Comparison of ENCODE assay signal across 18 cellular contexts in genomic region chr20:62060631-62061541, GRCh38. TPM values are rescaled to one million over a fixed set of nuclear protein-coding genes. Genes with fewer than 3 reads are reported as not detected.
A peak's percentile ranks its signal among the peaks of the same experiment; 100 is the strongest.
DNase-seq lines count a peak whose midpoint lies in the region; ATAC-seq and TF ChIP-seq lines count a peak whose summit lies in the region.
"Had no signal": no experiment of that assay in that cellular context is flagged by ENCODE, and none has a peak within 500 bp of the region (broad histone marks: within the 10 kb centered on the region; RNA-seq: fewer than 3 reads in every experiment).

No MANE protein-coding gene starts in this region.

- peaks cover 68% of the 10 kb centered on the region for H3K4me1 Mint-ChIP-seq in CD8-positive, alpha-beta T cell (ENCODE audit: low read depth)
- H3K4me1 Mint-ChIP-seq in H9 (peaks cover 17 to 27% of the 10 kb centered on the region in 2 experiments), WTC11 (peaks cover 36% of the 10 kb centered on the region)

- no peak overlapping the region for H3K27ac ChIP-seq in CD8-positive, alpha-beta T cell (ENCODE audit: low read depth, low read length)
- H3K27ac ChIP-seq in H9 (ENCODE audit: insufficient read length, low read depth, low read length) (no peak overlapping the region), trophoblast cell (ENCODE audit: low read depth, low read length) (no peak overlapping the region), upper lobe of right lung (no peak overlapping the region)
- H3K27ac ChIP-seq: PC-9 had no signal

- H3T11ph ChIP-seq in H9 (ENCODE audit: low read length), result no peak overlapping the region

- no peak overlapping the region for H4K5ac ChIP-seq in H9 (ENCODE audit: insufficient read length, low read depth, low read length)

- no peak overlapping the region for H2BK15ac ChIP-seq in H9 (ENCODE audit: low read depth, low read length)

- H3K79me1 ChIP-seq in H9 (ENCODE audit: insufficient read depth, low read depth, low read length, poor library complexity, severe bottlenecking), result peaks cover 10% of the 10 kb centered on the region
- peaks cover 10% of the 10 kb centered on the region for H3K79me1 ChIP-seq in trophoblast cell (ENCODE audit: low read length)

- no peaks in the 10 kb centered on the region for H3K36me3 ChIP-seq in CD8-positive, alpha-beta T cell (ENCODE audit: insufficient read depth, low read length)
- H3K36me3 ChIP-seq in trophoblast cell (ENCODE audit: control insufficient read depth in 1 of 2, insufficient read depth in 2 of 2, low read length in 2 of 2) (peaks cover 9 to 14% of the 10 kb centered on the region in 2 experiments), upper lobe of right lung (no peaks in the 10 kb centered on the region)

- H4K8ac ChIP-seq in H9 (replicated peaks; ENCODE audit: insufficient read length, low read depth, low read length) (no peak overlapping the region), trophoblast cell (ENCODE audit: low read depth, low read length) (no peak overlapping the region)

- H3K18ac ChIP-seq in H9 (ENCODE audit: insufficient read length, low read depth, low read length) (no peak overlapping the region), trophoblast cell (ENCODE audit: low read length) (no peak overlapping the region)

- H3K27me3 Mint-ChIP-seq in CD8-positive, alpha-beta T cell (ENCODE audit: low read depth), result no peaks in the 10 kb centered on the region
- H3K27me3 Mint-ChIP-seq in H9 (ENCODE audit: low read depth) (no peaks in the 10 kb centered on the region), WTC11 (ENCODE audit: low read depth) (no peaks in the 10 kb centered on the region)
- H3K27me3 Mint-ChIP-seq: B cell, IgD-negative memory B cell had no signal

- no peak for DNase-seq in CD8-positive, alpha-beta T cell
- DNase-seq in H9, result no peak
- no peak for DNase-seq in WTC11 (ENCODE audit: low spot score)
- DNase-seq in trophoblast cell, result no peak
- DNase-seq in upper lobe of right lung, result no peak
- no peak for DNase-seq in NCI-H1436 (lab: John Stamatoyannopoulos, UW)
- DNase-seq: Kasumi-1, MV-4-11, NCI-H1417, NCI-H2029, NCI-H2171 treated with DMSO at 0.1 percent for 48 hours, NCI-H82, PC-9 had no signal

- H3K4ac ChIP-seq in H9 (ENCODE audit: low read depth, low read length), result no peak overlapping the region
- peak overlapping the region; percentile 87 for H3K4ac ChIP-seq in trophoblast cell (ENCODE audit: low read depth, low read length)

- H4K91ac ChIP-seq in H9 (ENCODE audit: insufficient read length, low read depth, low read length) (no peak overlapping the region), trophoblast cell (ENCODE audit: low read depth, low read length) (no peak overlapping the region)

- no peak overlapping the region for H3K56ac ChIP-seq in H9 (ENCODE audit: insufficient read length, low read depth, low read length)

- no peaks in the 10 kb centered on the region for H3K9me3 ChIP-seq in CD8-positive, alpha-beta T cell (ENCODE audit: low read length)
- H3K9me3 ChIP-seq in H9 (ENCODE audit: control insufficient read depth, low read depth, low read length), result no peaks in the 10 kb centered on the region
- no peaks in the 10 kb centered on the region for H3K9me3 ChIP-seq in trophoblast cell (ENCODE audit: insufficient read depth, low read depth, low read length)
- H3K9me3 ChIP-seq in upper lobe of right lung, result no peaks in the 10 kb centered on the region

- H2BK120ac ChIP-seq in H9 (ENCODE audit: low read depth, low read length, poor library complexity, severe bottlenecking), result no peak overlapping the region
- H2BK120ac ChIP-seq in trophoblast cell (ENCODE audit: insufficient read depth, low read length, poor library complexity), result no peak overlapping the region

- WGBS in H9 (ENCODE audit: extremely low coverage, insufficient read length, low lambda C conversion rate), result no CpG with 5 or more reads among the region's 12 CpGs
- WGBS in trophoblast cell (ENCODE audit: extremely low coverage, insufficient coverage, insufficient read length), result no CpG with 5 or more reads among the region's 12 CpGs

- no peaks in the 10 kb centered on the region for H3K23me2 ChIP-seq in H9 (ENCODE audit: insufficient read length, low read depth, low read length, poor library complexity, severe bottlenecking)

- H2AFZ ChIP-seq in H9 (ENCODE audit: low read length), result no peak overlapping the region
- H2AFZ ChIP-seq in trophoblast cell (ENCODE audit: insufficient read depth, low read length, poor library complexity), result no peak overlapping the region
- H2AFZ ChIP-seq: PC-9 had no signal

- TF ChIP-seq CTCF in CD8-positive, alpha-beta T cell (IDR thresholded peaks at IDR 0.05), result no peak
- TF ChIP-seq CTCF in H9 (conservative IDR thresholded peaks at IDR 0.05), result no peak
- TF ChIP-seq CTCF in WTC11 (IDR thresholded peaks at IDR 0.05), result no peak
- no peak for TF ChIP-seq CTCF in upper lobe of right lung (IDR thresholded peaks at IDR 0.05)

- H3K9ac ChIP-seq in H9 (ENCODE audit: extremely low read depth, insufficient read length, low read length), result no peak overlapping the region
- H3K9ac ChIP-seq in trophoblast cell (ENCODE audit: low read length), result no peak overlapping the region

- no peak overlapping the region for H3K4me3 ChIP-seq in CD8-positive, alpha-beta T cell (ENCODE audit: low read depth, low read length)
- H3K4me3 ChIP-seq in trophoblast cell (ENCODE audit: low read depth, low read length), result no peak overlapping the region
- no peak overlapping the region for H3K4me3 ChIP-seq in upper lobe of right lung
- H3K4me3 ChIP-seq: PC-9 had no signal

- POLR2A ChIA-PET in CD8-positive, alpha-beta T cell (lab: Charles Lee), result no interaction called here
- POLR2A ChIA-PET in WTC11 (lab: Charles Lee), result interaction anchor here (0.7 kb wide), 1 partner anchor 61 kb away, joined by 3 read pairs; no protein-coding TSS in a partner anchor

- H2BK5ac ChIP-seq in H9 (ENCODE audit: insufficient read length, low read length) (no peak overlapping the region), trophoblast cell (ENCODE audit: low read depth, low read length, poor library complexity) (no peak overlapping the region)

- peak overlapping the region; percentile 39 for H3K27ac Mint-ChIP-seq in CD8-positive, alpha-beta T cell
- H3K27ac Mint-ChIP-seq in H9, result peak overlapping the region in 2 of 3 experiments; percentile 53 to 60; a peak in 3 of 7 replicates
- H3K27ac Mint-ChIP-seq in WTC11, result peak overlapping the region; percentile 79; the same call in 1 of the 2 replicates
- H3K27ac Mint-ChIP-seq: B cell had no signal

- no peak overlapping the region for H2AK5ac ChIP-seq in H9 (ENCODE audit: insufficient read length, low read length)
- H2AK5ac ChIP-seq in trophoblast cell (ENCODE audit: low read length), result no peak overlapping the region

- H4K20me1 ChIP-seq in H9 (ENCODE audit: control insufficient read depth, insufficient read depth, insufficient read length), result peaks cover 5% of the 10 kb centered on the region

- H2BK12ac ChIP-seq in H9 (ENCODE audit: insufficient read length, low read depth, low read length), result no peak overlapping the region
- no peak overlapping the region for H2BK12ac ChIP-seq in trophoblast cell (ENCODE audit: low read length)

- H3K36me3 Mint-ChIP-seq in CD8-positive, alpha-beta T cell, result peaks cover 5% of the 10 kb centered on the region
- H3K36me3 Mint-ChIP-seq in H9 (ENCODE audit: insufficient read depth in 1 of 3, low read depth in 3 of 3), result peaks cover 19 to 35% (median 27%) of the 10 kb centered on the region in 3 experiments
- peaks cover 20% of the 10 kb centered on the region for H3K36me3 Mint-ChIP-seq in WTC11

- H3K4me2 ChIP-seq in H9 (ENCODE audit: insufficient read depth, insufficient read length, low read length), result no peak overlapping the region
- no peak overlapping the region for H3K4me2 ChIP-seq in trophoblast cell (ENCODE audit: low read length)
- H3K4me2 ChIP-seq: PC-9 had no signal

- CTCF ChIA-PET in CD8-positive, alpha-beta T cell (lab: Charles Lee), result interaction anchor here (0.9 to 2.1 kb wide), 2 partner anchors 34 to 50 kb away, joined by 3 to 10 read pairs; no protein-coding TSS in a partner anchor
- CTCF ChIA-PET in WTC11 (lab: Charles Lee), result interaction anchor here (0.6 kb wide), 1 partner anchor 51 kb away, joined by 3 read pairs; no protein-coding TSS in a partner anchor

- peaks cover 49% of the 10 kb centered on the region for H3K4me1 ChIP-seq in CD8-positive, alpha-beta T cell (ENCODE audit: insufficient read depth, low read length)
- H3K4me1 ChIP-seq in H9 (ENCODE audit: insufficient read depth, low read length), result no peaks in the 10 kb centered on the region
- peaks cover 11 to 21% of the 10 kb centered on the region in 2 experiments for H3K4me1 ChIP-seq in trophoblast cell (ENCODE audit: control insufficient read depth in 1 of 2, insufficient read depth in 2 of 2, low read length in 2 of 2)
- peaks cover 19% of the 10 kb centered on the region for H3K4me1 ChIP-seq in upper lobe of right lung

- H3K27me3 ChIP-seq in CD8-positive, alpha-beta T cell (ENCODE audit: insufficient read depth, low read length), result no peaks in the 10 kb centered on the region
- H3K27me3 ChIP-seq in H9 (ENCODE audit: insufficient read depth, low read length), result no peaks in the 10 kb centered on the region
- no peaks in the 10 kb centered on the region for H3K27me3 ChIP-seq in trophoblast cell (ENCODE audit: insufficient read depth, low read length)
- no peaks in the 10 kb centered on the region for H3K27me3 ChIP-seq in upper lobe of right lung

- ATAC-seq in CD8-positive, alpha-beta T cell, result no peak
- ATAC-seq in WTC11, result no peak
- no peak for ATAC-seq in upper lobe of right lung
- no peak for ATAC-seq in HG03442 (IDR thresholded peaks at IDR 0.05; ENCODE audit: unreplicated experiment)
- no peak for ATAC-seq in GM18909 (IDR thresholded peaks at IDR 0.05; ENCODE audit: poor library complexity, unreplicated experiment)
- ATAC-seq: Right ventricle myocardium inferior had no signal

- H3K79me2 ChIP-seq in H9 (ENCODE audit: insufficient read depth, low read length) (peaks cover 57% of the 10 kb centered on the region), trophoblast cell (ENCODE audit: control insufficient read depth, insufficient read depth, low read length, poor library complexity) (peaks cover 37% of the 10 kb centered on the region)

- H3K9me3 Mint-ChIP-seq in CD8-positive, alpha-beta T cell, result no peaks in the 10 kb centered on the region
- peaks cover 0 to under 1% of the 10 kb centered on the region in 2 experiments; a peak in 2 of 5 replicates for H3K9me3 Mint-ChIP-seq in H9
- no peaks in the 10 kb centered on the region for H3K9me3 Mint-ChIP-seq in WTC11
- H3K9me3 Mint-ChIP-seq: IgD-negative memory B cell had no signal

- no peak overlapping the region for H3K4me3 Mint-ChIP-seq in CD8-positive, alpha-beta T cell
- H3K4me3 Mint-ChIP-seq in H9 (peak overlapping the region in 1 of 2 experiments; percentile 20; a peak in 1 of 5 replicates), WTC11 (no peak overlapping the region; the same call in 1 of the 2 replicates)
- H3K4me3 Mint-ChIP-seq: B cell had no signal

- H4K12ac ChIP-seq in trophoblast cell (ENCODE audit: low read depth, low read length), result no peak overlapping the region

- H3K23ac ChIP-seq in H9 (ENCODE audit: insufficient read length, low read depth, low read length) (no peak overlapping the region), trophoblast cell (ENCODE audit: low read length) (peak overlapping the region; percentile 44)

- H3K14ac ChIP-seq in H9 (ENCODE audit: insufficient read depth, low read length) (no peak overlapping the region), trophoblast cell (ENCODE audit: low read length) (no peak overlapping the region)

- intact Hi-C loops in CD8-positive, alpha-beta T cell (cut with DNase I, micrococcal nuclease), result loop anchor here (5.0 kb wide), 2 partner anchors 34 to 49 kb away; no protein-coding TSS in a partner anchor
- intact Hi-C loops in upper lobe of right lung (cut with DNase I), result no loop called here

- no peak overlapping the region for H2BK20ac ChIP-seq in H9 (ENCODE audit: low read depth, low read length, poor library complexity, severe bottlenecking)

RNA-seq across cellular contexts. Expression of gene TAF4, which starts 4.8 kb away (rescaled TPM):
- total RNA-seq in CD8-positive, alpha-beta T cell, result 10 to 100 TPM in 1 of 2 experiments, 1 to 10 TPM in 1; 9.8 to 14.1 TPM
- total RNA-seq in H9 (2021), result 30.8 and 40.9 TPM in 2 replicates
- total RNA-seq in WTC11 (2021), result 31.0 to 34.4 TPM (median 33.7 TPM) in 3 replicates
- 49.8 TPM in 2 replicates for polyA plus RNA-seq in trophoblast cell (2013)
- total RNA-seq in upper lobe of right lung, result 19.6 TPM
